Comparison of ENCODE assay signal across 25 cellular contexts in the genomic region with DNA sequence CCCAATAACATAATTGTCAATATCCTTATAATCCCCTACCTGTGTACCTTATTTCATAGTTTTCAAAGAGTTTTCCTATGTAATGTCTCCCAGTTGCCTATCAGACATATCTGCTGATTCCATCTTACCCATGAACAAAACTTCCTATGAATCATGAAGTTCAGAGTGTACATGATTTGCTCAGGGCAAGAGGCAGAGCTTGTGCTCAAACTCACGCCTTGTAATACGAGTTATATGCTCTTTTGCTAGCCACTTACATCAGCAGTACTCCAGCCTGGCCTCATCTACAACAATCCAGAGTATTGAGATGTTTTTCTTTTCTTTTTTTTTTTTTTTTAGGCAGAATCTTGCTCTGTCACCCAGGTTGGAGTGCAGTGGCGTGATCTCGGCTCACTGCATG. TPM values are rescaled to one million over a fixed set of nuclear protein-coding genes. Genes with fewer than 3 reads are reported as not detected.
DNase-seq lines count a peak whose midpoint lies in the region; FAIRE-seq and TF ChIP-seq lines count a peak whose summit lies in the region.
"Had no signal": no experiment of that assay in that cellular context is flagged by ENCODE, and none has a peak within 500 bp of the region (broad histone marks: within the 10 kb centered on the region; RNA-seq: fewer than 3 reads in every experiment).

No MANE protein-coding gene starts in this region.

- no peak overlapping the region for H3K4me2 ChIP-seq in trophoblast cell (ENCODE audit: low read length)

- H2BK120ac ChIP-seq in trophoblast cell (ENCODE audit: insufficient read depth, low read length, poor library complexity) = no peak overlapping the region

- no peak overlapping the region for H4K91ac ChIP-seq in trophoblast cell (ENCODE audit: low read depth, low read length)

- H3K4me3 ChIP-seq in HEK293 (ENCODE audit: low read depth, low read length) (no peak overlapping the region), bronchial epithelial cell (ENCODE audit: low read depth, low read length) (no peak overlapping the region), trophoblast cell (ENCODE audit: low read depth, low read length) (no peak overlapping the region)
- H3K4me3 ChIP-seq: GM23248 had no signal

- H3K79me2 ChIP-seq in trophoblast cell (ENCODE audit: control insufficient read depth, insufficient read depth, low read length, poor library complexity) = no peaks in the 10 kb centered on the region

- H3K4ac ChIP-seq in trophoblast cell (ENCODE audit: low read depth, low read length) = no peak overlapping the region

- POLR2A ChIA-PET in HEK293 (lab: Yijun Ruan, JAX) = no interaction called here
- POLR2A ChIA-PET in HEK293T (lab: Yijun Ruan, JAX) = no interaction called here

- no peak for TF ChIP-seq POLR2A in H54 (IDR thresholded peaks at IDR 0.05; ENCODE audit: low read depth, low read length)

- H3K23ac ChIP-seq in trophoblast cell (ENCODE audit: low read length) = no peak overlapping the region

- H3K18ac ChIP-seq in trophoblast cell (ENCODE audit: low read length) = no peak overlapping the region

- H3K4me1 ChIP-seq in HEK293 (ENCODE audit: control insufficient read depth, insufficient read depth, low read length) (no peaks in the 10 kb centered on the region), trophoblast cell (ENCODE audit: control insufficient read depth in 1 of 2, insufficient read depth in 2 of 2, low read length in 2 of 2) (no peaks in the 10 kb centered on the region)
- H3K4me1 ChIP-seq: BE2C had no signal

- no peak overlapping the region for H3K14ac ChIP-seq in trophoblast cell (ENCODE audit: low read length)

- no peak overlapping the region for H3K9ac ChIP-seq in trophoblast cell (ENCODE audit: low read length)
- H3K9ac ChIP-seq: GM23248 had no signal

- H3K27ac ChIP-seq in HEK293 (ENCODE audit: extremely low read depth, low read depth, low read length) (no peak overlapping the region), trophoblast cell (ENCODE audit: low read depth, low read length) (no peak overlapping the region)
- H3K27ac ChIP-seq: GM23248 had no signal

- no peak for FAIRE-seq in bronchial epithelial cell (lab: Jason Lieb, UNC)
- no peak for FAIRE-seq in H54 (lab: Jason Lieb, UNC)
- FAIRE-seq: A204.1, G401.6, GM12891, HepG2 had no signal

- no peaks in the 10 kb centered on the region for H3K36me3 ChIP-seq in HEK293 (ENCODE audit: control insufficient read depth in 2 of 2, insufficient read depth in 1 of 2, low read length in 2 of 2)
- H3K36me3 ChIP-seq in bronchial epithelial cell (ENCODE audit: control insufficient read depth, insufficient read depth, low read length) = no peaks in the 10 kb centered on the region
- H3K36me3 ChIP-seq in trophoblast cell (ENCODE audit: control insufficient read depth in 1 of 2, insufficient read depth in 2 of 2, low read length in 2 of 2) = no peaks in the 10 kb centered on the region
- H3K36me3 ChIP-seq: BE2C had no signal

- no peak overlapping the region for H2AFZ ChIP-seq in trophoblast cell (ENCODE audit: insufficient read depth, low read length, poor library complexity)
- H2AFZ ChIP-seq: GM23248 had no signal

- no peaks in the 10 kb centered on the region for H3K9me3 ChIP-seq in HEK293 (ENCODE audit: control insufficient read depth, insufficient read depth, low read depth, low read length)
- no peaks in the 10 kb centered on the region for H3K9me3 ChIP-seq in trophoblast cell (ENCODE audit: insufficient read depth, low read depth, low read length)
- H3K9me3 ChIP-seq: BE2C had no signal

- no peak overlapping the region for H4K12ac ChIP-seq in trophoblast cell (ENCODE audit: low read depth, low read length)

- H2BK5ac ChIP-seq in trophoblast cell (ENCODE audit: low read depth, low read length, poor library complexity) = no peak overlapping the region

- DNase-seq in RKO (ENCODE audit: low spot score) (peak; percentile 15), bronchial epithelial cell (ENCODE audit: low read depth) (peak; percentile 39), trophoblast cell (peak; percentile 65 to 82), H54 (ENCODE audit: insufficient read length, low spot score) (no peak), HEK293T (ENCODE audit: extremely low spot score) (no peak)
- no peak for DNase-seq in activated CD4-positive, alpha-beta T cell treated with anti-CD3 and anti-CD28 coated beads for 48 hours
- DNase-seq: ACHN; BE2C; C1 segment of cervical spinal cord; CD4-positive, CD25-positive, alpha-beta regulatory T cell; CD8-positive, alpha-beta memory T cell; COR-L47; DMS 273 treated with DMSO at 0.1 percent for 48 hours; DMS53; DND-41; EL; GM23248; HCEC 1CT had no signal

- H3K27me3 ChIP-seq in bronchial epithelial cell (ENCODE audit: control insufficient read depth, insufficient read depth, low read length) (peaks cover 2% of the 10 kb centered on the region), trophoblast cell (ENCODE audit: insufficient read depth, low read length) (no peaks in the 10 kb centered on the region)

- H3K79me1 ChIP-seq in trophoblast cell (ENCODE audit: low read length) = no peaks in the 10 kb centered on the region

- H2AK5ac ChIP-seq in trophoblast cell (ENCODE audit: low read length) = no peak overlapping the region

- CTCF ChIA-PET in HEK293 (lab: Yijun Ruan, JAX) (interaction anchor here (0.6 kb wide), 1 partner anchor 317 kb away, joined by 3 read pairs; no protein-coding TSS in a partner anchor), HEK293T (lab: Yijun Ruan, JAX) (no interaction called here)

- H4K8ac ChIP-seq in trophoblast cell (ENCODE audit: low read depth, low read length) = no peak overlapping the region

- H2BK12ac ChIP-seq in trophoblast cell (ENCODE audit: low read length) = no peak overlapping the region

- no CpG with 5 or more reads among the region's 4 CpGs for WGBS in trophoblast cell (ENCODE audit: extremely low coverage, insufficient coverage, insufficient read length)

- TF ChIP-seq CTCF in HEK293 (tag by site-specific recombination; IDR thresholded peaks at IDR 0.05) (no peak), bronchial epithelial cell (IDR thresholded peaks at IDR 0.05; ENCODE audit: insufficient read depth, low read length, severe bottlenecking) (no peak)

TF ChIP-seq in HEK293, 187 proteins besides CTCF, POLR2A, EP300 and RAD21:
- TF ChIP-seq FEZF1 (tag by site-specific recombination; IDR thresholded peaks at IDR 0.05) (peak; percentile 26; the same call in 1 of the 2 replicates), ZNF10 (tag by site-specific recombination; IDR thresholded peaks at IDR 0.05) (no peak)

TF ChIP-seq in HEK293T, 16 proteins besides CTCF, POLR2A, EP300 and RAD21:
- no peak for TF ChIP-seq FOXA1 (IDR thresholded peaks at IDR 0.05)
- no peak for TF ChIP-seq L3MBTL2 (conservative IDR thresholded peaks at IDR 0.05)
- TF ChIP-seq ZNF384 (IDR thresholded peaks at IDR 0.05) = no peak
- no peak for TF ChIP-seq SUZ12 (IDR thresholded peaks at IDR 0.05)
- TF ChIP-seq, protein P1, sequence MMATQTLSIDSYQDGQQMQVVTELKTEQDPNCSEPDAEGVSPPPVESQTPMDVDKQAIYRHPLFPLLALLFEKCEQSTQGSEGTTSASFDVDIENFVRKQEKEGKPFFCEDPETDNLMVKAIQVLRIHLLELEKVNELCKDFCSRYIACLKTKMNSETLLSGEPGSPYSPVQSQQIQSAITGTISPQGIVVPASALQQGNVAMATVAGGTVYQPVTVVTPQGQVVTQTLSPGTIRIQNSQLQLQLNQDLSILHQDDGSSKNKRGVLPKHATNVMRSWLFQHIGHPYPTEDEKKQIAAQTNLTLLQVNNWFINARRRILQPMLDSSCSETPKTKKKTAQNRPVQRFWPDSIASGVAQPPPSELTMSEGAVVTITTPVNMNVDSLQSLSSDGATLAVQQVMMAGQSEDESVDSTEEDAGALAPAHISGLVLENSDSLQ (IDR thresholded peaks at IDR 0.05) = no peak
- TF ChIP-seq ARNT (IDR thresholded peaks at IDR 0.05) = no peak
- no peak for TF ChIP-seq FOXM1 (IDR thresholded peaks at IDR 0.05; ENCODE audit: borderline replicate concordance)
- no peak for TF ChIP-seq CTBP1 (IDR thresholded peaks at IDR 0.05; ENCODE audit: borderline replicate concordance)
- no peak for TF ChIP-seq FOXK2 (IDR thresholded peaks at IDR 0.05)
- TF ChIP-seq LEF1 (IDR thresholded peaks at IDR 0.05; ENCODE audit: borderline replicate concordance) = no peak
- TF ChIP-seq HDGF (IDR thresholded peaks at IDR 0.05; ENCODE audit: borderline replicate concordance) = no peak
- no peak for TF ChIP-seq ELF4 (IDR thresholded peaks at IDR 0.05)
- TF ChIP-seq NFRKB (IDR thresholded peaks at IDR 0.05) = no peak
- no peak for TF ChIP-seq TARDBP (IDR thresholded peaks at IDR 0.05)
- TF ChIP-seq SP1 (IDR thresholded peaks at IDR 0.05) = no peak
- TF ChIP-seq BHLHE40 (IDR thresholded peaks at IDR 0.05; ENCODE audit: borderline replicate concordance) = no peak
TF ChIP-seq in HEK293T: peak in this region for 0.

RNA-seq across cellular contexts. Expression of gene PKD2L1, which starts 11.8 kb away (rescaled TPM):
- under 0.01 TPM in 1 of 2 replicates, not detected in the other for total RNA-seq in bronchial epithelial cell
- not detected in 2 replicates for polyA plus RNA-seq in trophoblast cell (2013)
- total RNA-seq: CD4-positive, CD25-positive, alpha-beta regulatory T cell; CD8-positive, alpha-beta memory T cell; GM23248; H4 had no signal
- polyA plus RNA-seq: CD4-positive, CD25-positive, alpha-beta regulatory T cell; CD8-positive, alpha-beta memory T cell; GM23248; IgD-negative memory B cell had no signal

RNA-seq across cellular contexts. Expression of gene SCD, which starts 28.8 kb away (rescaled TPM):
- 199 and 298 TPM in 2 replicates for total RNA-seq in bronchial epithelial cell
- polyA plus RNA-seq in trophoblast cell (2013) = 616 and 629 TPM in 2 replicates

RNA-seq across cellular contexts. Expression of gene BLOC1S2, which starts 31.7 kb away (rescaled TPM):
- total RNA-seq in bronchial epithelial cell = 107 and 131 TPM in 2 replicates
- polyA plus RNA-seq in trophoblast cell (2013) = 48.0 and 49.6 TPM in 2 replicates

RNA-seq across cellular contexts. Expression of gene CWF19L1, which starts 50.8 kb away (rescaled TPM):
- total RNA-seq in bronchial epithelial cell = 22.8 and 25.0 TPM in 2 replicates
- polyA plus RNA-seq in trophoblast cell (2013) = 13.6 and 14.2 TPM in 2 replicates

Comparison
In these comparisons a context has a peak if more than half of its experiments do, and no peak if none do; other contexts are left out.
1. DNase-seq: peak in RKO (single experiment), bronchial epithelial cell (single experiment) and trophoblast cell (2 of 2); none in activated CD4-positive, alpha-beta T cell treated with anti-CD3 and anti-CD28 coated beads for 48 hours (single experiment), H54 (single experiment) and HEK293T (single experiment).